ENCODE assay signal across 12 cellular contexts in genomic region chr1:52659851-52660596, GRCh38. TPM values are rescaled to one million over a fixed set of nuclear protein-coding genes. Genes with fewer than 3 reads are reported as not detected.
DNase-seq lines count a peak whose midpoint lies in the region; ATAC-seq and TF ChIP-seq lines count a peak whose summit lies in the region.
"Had no signal": no experiment of that assay in that cellular context is flagged by ENCODE, and none has a peak within 500 bp of the region (broad histone marks: within the 10 kb centered on the region; RNA-seq: fewer than 3 reads in every experiment).

No MANE protein-coding gene starts in this region.

- peaks cover 5% of the 10 kb centered on the region for H3K36me3 Mint-ChIP-seq in activated naive CD8-positive, alpha-beta T cell treated with anti-CD3 and anti-CD28 coated beads, Interleukin-2, amount 50 U/mL, for 24 hours (ENCODE audit: low read depth)
- peaks cover 27 to 45% of the 10 kb centered on the region in 2 donors for H3K36me3 Mint-ChIP-seq in CD4-positive, alpha-beta memory T cell
- H3K36me3 Mint-ChIP-seq in immature natural killer cell = peaks cover 0 to 18% (median 5%) of the 10 kb centered on the region in 3 donors

- H3K27me3 ChIP-seq in neural cell (ENCODE audit: insufficient read depth, low read depth, low read length) = no peaks in the 10 kb centered on the region
- H3K27me3 ChIP-seq in CD4-positive, alpha-beta memory T cell (ENCODE audit: insufficient read depth, low read length) = no peaks in the 10 kb centered on the region

- TF ChIP-seq EP300 in neural cell (conservative IDR thresholded peaks at IDR 0.05; ENCODE audit: poor library complexity, severe bottlenecking) = peak; percentile 66

- intact Hi-C loops in CD4-positive, alpha-beta memory T cell (cut with micrococcal nuclease) = no loop called here

- peak overlapping the region; percentile 93 for H3K27ac Mint-ChIP-seq in activated naive CD8-positive, alpha-beta T cell treated with anti-CD3 and anti-CD28 coated beads, Interleukin-2, amount 50 U/mL, for 24 hours
- peak overlapping the region in 2 of 7 donors; percentile 77 to 86 for H3K27ac Mint-ChIP-seq in CD4-positive, alpha-beta memory T cell
- peak overlapping the region in 2 of 6 donors; percentile 68 to 70 for H3K27ac Mint-ChIP-seq in immature natural killer cell
- H3K27ac Mint-ChIP-seq: HFFc6 had no signal

- peak overlapping the region; percentile 34 for H2AFZ ChIP-seq in neural cell (ENCODE audit: low read depth, low read length)

- peak; percentile 3 for DNase-seq in NCI-H1417 treated with DMSO at 0.1 percent for 48 hours (lab: John Stamatoyannopoulos, UW)
- no peak for DNase-seq in activated naive CD8-positive, alpha-beta T cell treated with anti-CD3 and anti-CD28 coated beads, Interleukin-2, amount 50 U/mL, for 24 hours
- no peak for DNase-seq in stimulated activated CD4-positive, alpha-beta T cell treated with anti-CD3 and anti-CD28 coated beads, Interleukin-15, amount 100 ng/mL, for 24 hours
- no peak for DNase-seq in CD4-positive, alpha-beta memory T cell
- no peak for DNase-seq in NCI-H1436 treated with DMSO at 0.1 percent for 48 hours (lab: John Stamatoyannopoulos, UW)
- no peak for DNase-seq in immature natural killer cell
- DNase-seq: COR-L47, HFFc6, NCI-H524 treated with DMSO at 0.1 percent for 48 hours had no signal

- H3K4me1 Mint-ChIP-seq in activated naive CD8-positive, alpha-beta T cell treated with anti-CD3 and anti-CD28 coated beads, Interleukin-2, amount 50 U/mL, for 24 hours = peaks cover 38% of the 10 kb centered on the region
- peaks cover 3 to 13% (median 7%) of the 10 kb centered on the region in 4 donors for H3K4me1 Mint-ChIP-seq in CD4-positive, alpha-beta memory T cell
- H3K4me1 Mint-ChIP-seq in immature natural killer cell = peaks cover 10 to 17% of the 10 kb centered on the region in 2 donors

- H3K9me3 ChIP-seq in neural cell (ENCODE audit: low read length) = no peaks in the 10 kb centered on the region
- H3K9me3 ChIP-seq in CD4-positive, alpha-beta memory T cell (ENCODE audit: control insufficient read depth in 1 of 2, low read length in 2 of 2) = no peaks in the 10 kb centered on the region

- H3F3A ChIP-seq in neural cell (ENCODE audit: insufficient read depth, low read length, poor library complexity, severe bottlenecking) = peaks cover 15% of the 10 kb centered on the region

- no peaks in the 10 kb centered on the region for H3K4me1 ChIP-seq in CD4-positive, alpha-beta memory T cell (ENCODE audit: insufficient read depth, low read length)

- H3K4me3 Mint-ChIP-seq in activated naive CD8-positive, alpha-beta T cell treated with anti-CD3 and anti-CD28 coated beads, Interleukin-2, amount 50 U/mL, for 24 hours = peak overlapping the region; percentile 48
- H3K4me3 Mint-ChIP-seq in CD4-positive, alpha-beta memory T cell = no peak overlapping the region
- no peak overlapping the region for H3K4me3 Mint-ChIP-seq in immature natural killer cell
- H3K4me3 Mint-ChIP-seq: HFFc6, neural crest cell had no signal

- no peaks in the 10 kb centered on the region for H3K36me3 ChIP-seq in neural cell (ENCODE audit: insufficient read depth, low read length)
- H3K36me3 ChIP-seq in CD4-positive, alpha-beta memory T cell (ENCODE audit: insufficient read depth, low read length) = peaks cover 11% of the 10 kb centered on the region

- CTCF ChIA-PET in CD4-positive, alpha-beta memory T cell (lab: Charles Lee; ENCODE audit: partially characterized antibody) = interaction anchor here (1.2 kb wide), 1 partner anchor 27 kb away, joined by 5 read pairs; no protein-coding TSS in a partner anchor

- TF ChIP-seq RAD21 in neural cell (conservative IDR thresholded peaks at IDR 0.05) = peak; percentile 46

- H4K20me1 ChIP-seq in neural cell (ENCODE audit: insufficient read depth) = no peaks in the 10 kb centered on the region

- POLR2A ChIA-PET in CD4-positive, alpha-beta memory T cell (lab: Charles Lee; ENCODE audit: partially characterized antibody) = interaction anchor here (0.6 to 0.9 kb wide), 3 partner anchors 24 to 27 kb away, joined by 3 to 4 read pairs (median 3); partner anchors contain the start of gene SHISAL2A

- H3K9ac ChIP-seq in neural cell (ENCODE audit: low read length) = peak overlapping the region; percentile 51

- no peaks in the 10 kb centered on the region for H3K27me3 Mint-ChIP-seq in activated naive CD8-positive, alpha-beta T cell treated with anti-CD3 and anti-CD28 coated beads, Interleukin-2, amount 50 U/mL, for 24 hours
- H3K27me3 Mint-ChIP-seq in CD4-positive, alpha-beta memory T cell = no peaks in the 10 kb centered on the region
- H3K27me3 Mint-ChIP-seq in immature natural killer cell (ENCODE audit: low read depth in 3 of 3) = peaks cover 0 to 2% (median 0%) of the 10 kb centered on the region in 3 donors

- H3K4me2 ChIP-seq in neural cell (ENCODE audit: low read length) = no peak overlapping the region

- no peaks in the 10 kb centered on the region for H3K9me3 Mint-ChIP-seq in activated naive CD8-positive, alpha-beta T cell treated with anti-CD3 and anti-CD28 coated beads, Interleukin-2, amount 50 U/mL, for 24 hours
- H3K9me3 Mint-ChIP-seq in CD4-positive, alpha-beta memory T cell = peaks cover 0 to 2% (median 0%) of the 10 kb centered on the region in 8 donors
- H3K9me3 Mint-ChIP-seq in immature natural killer cell = no peaks in the 10 kb centered on the region
- H3K9me3 Mint-ChIP-seq: HFFc6, neural crest cell had no signal

- H3K27ac ChIP-seq in neural cell (ENCODE audit: low read length) = peak overlapping the region; percentile 98
- H3K27ac ChIP-seq in CD4-positive, alpha-beta memory T cell (ENCODE audit: low read depth, low read length) = no peak overlapping the region

- H3K9me2 ChIP-seq in neural cell (ENCODE audit: insufficient read depth, low read length) = no peaks in the 10 kb centered on the region

- TF ChIP-seq CTCF in neural cell (IDR thresholded peaks at IDR 0.05; ENCODE audit: poor library complexity, severe bottlenecking) = no peak

- H3K4me3 ChIP-seq in neural cell (ENCODE audit: low read length) = peak overlapping the region; percentile 22
- no peak overlapping the region for H3K4me3 ChIP-seq in CD4-positive, alpha-beta memory T cell (ENCODE audit: low read length in 2 of 2)

- ATAC-seq in GM18861 (IDR thresholded peaks at IDR 0.05; ENCODE audit: unreplicated experiment) = peak; percentile 13
- no peak for ATAC-seq in activated naive CD8-positive, alpha-beta T cell treated with anti-CD3 and anti-CD28 coated beads, Interleukin-2, amount 50 U/mL, for 24 hours

- H3K79me2 ChIP-seq in neural cell (replicated peaks; ENCODE audit: insufficient read depth, low read length) = no peaks in the 10 kb centered on the region

TF ChIP-seq in neural cell, 6 proteins besides CTCF, POLR2A, EP300 and RAD21:
- TF ChIP-seq TAF1 (IDR thresholded peaks at IDR 0.05; ENCODE audit: low read depth) = peak; percentile 50
- TF ChIP-seq MXI1 (conservative IDR thresholded peaks at IDR 0.05; ENCODE audit: poor library complexity, severe bottlenecking) = no peak
- TF ChIP-seq REST (IDR thresholded peaks at IDR 0.05; ENCODE audit: borderline replicate concordance) = peak; percentile 77
- peak; percentile 83 for TF ChIP-seq POLR2AphosphoS5 (IDR thresholded peaks at IDR 0.05)

RNA-seq across cellular contexts. Expression of gene SHISAL2A, which starts 27.1 kb away (rescaled TPM):
- polyA plus RNA-seq in neural cell = not detected in 2 replicates
- not detected in 2 replicates for polyA minus RNA-seq in neural cell
- total RNA-seq in CD4-positive, alpha-beta memory T cell = 10 to 100 TPM; 64.8 to 75.6 TPM
- polyA plus RNA-seq in CD4-positive, alpha-beta memory T cell = 1 to 10 TPM; 3.2 to 8.4 TPM
- 10 to 100 TPM in 1 of 3 donors, 1 to 10 TPM in 2; 5.0 to 12.8 (median 9.9) TPM for polyA plus RNA-seq in immature natural killer cell
- total RNA-seq: HFFc6 had no signal

RNA-seq across cellular contexts. Expression of gene COA7, which starts 38.1 kb away (rescaled TPM):
- polyA plus RNA-seq in neural cell (10.3 and 11.6 TPM in 2 replicates), immature natural killer cell (1 to 10 TPM; 2.7 to 5.9 (median 5.9) TPM)
- polyA minus RNA-seq in neural cell = 19.7 and 21.3 TPM in 2 replicates
- total RNA-seq in CD4-positive, alpha-beta memory T cell = 1 to 10 TPM; 2.9 to 3.9 TPM
- 1 to 10 TPM; 2.3 to 5.3 TPM for polyA plus RNA-seq in CD4-positive, alpha-beta memory T cell

RNA-seq across cellular contexts. Expression of gene GPX7, which starts 57.9 kb away (rescaled TPM):
- polyA plus RNA-seq in neural cell (1.3 and 1.8 TPM in 2 replicates), immature natural killer cell (10 to 100 TPM; 31.2 to 35.6 (median 31.9) TPM)
- polyA minus RNA-seq in neural cell = 0.81 and 1.5 TPM in 2 replicates
- 10 to 100 TPM; 26.3 to 27.5 TPM for total RNA-seq in CD4-positive, alpha-beta memory T cell
- 10 to 100 TPM; 34.1 to 34.4 TPM for polyA plus RNA-seq in CD4-positive, alpha-beta memory T cell

Comparison
In these comparisons a context has a peak if more than half of its experiments do, and no peak if none do; other contexts are left out.
1. RNA of gene GPX7, which starts 57.9 kb away (polyA plus RNA-seq): 34.1 to 34.4 TPM in CD4-positive, alpha-beta memory T cell and 31.2 to 35.6 TPM in immature natural killer cell; 1.3 to 1.8 TPM in neural cell; every median in the first group is over 10 times any median in the second.